15 cellular contexts compared by ENCODE assay signal in the genomic region with DNA sequence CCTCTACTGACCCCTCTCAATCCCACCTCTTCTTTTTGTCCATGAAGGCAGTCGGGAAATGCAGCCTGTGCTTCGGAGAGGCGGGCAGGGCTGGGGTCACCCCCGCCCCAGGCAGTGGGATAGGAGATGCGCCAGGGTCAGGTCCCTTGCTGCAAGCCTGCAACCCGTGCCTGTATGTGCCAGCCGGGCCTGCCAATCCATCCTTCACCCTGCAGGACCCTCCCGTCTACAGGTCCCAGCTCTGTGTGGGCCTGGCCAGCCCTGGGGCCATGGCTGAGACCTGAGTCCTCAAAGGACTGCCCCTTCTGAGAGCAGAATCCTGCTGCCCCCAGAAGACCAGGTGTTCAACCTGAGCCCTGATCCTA. TPM values are rescaled to one million over a fixed set of nuclear protein-coding genes. Genes with fewer than 3 reads are reported as not detected.
"Had no signal": no experiment of that assay in that cellular context is flagged by ENCODE, and none has a peak within 500 bp of the region (broad histone marks: within the 10 kb centered on the region; RNA-seq: fewer than 3 reads in every experiment).

No MANE protein-coding gene starts in this region.

- H3K27me3 Mint-ChIP-seq: activated CD8-positive, alpha-beta memory T cell treated with anti-CD3 and anti-CD28 coated beads, Interleukin-2, amount 10 ng/mL, durations not matched to agents 7 days and 5 days; T-cell had no signal

- H3K4me1 Mint-ChIP-seq: activated CD8-positive, alpha-beta memory T cell treated with anti-CD3 and anti-CD28 coated beads, Interleukin-2, amount 10 ng/mL, durations not matched to agents 7 days and 5 days; T-cell had no signal

- H3K27ac Mint-ChIP-seq: activated CD8-positive, alpha-beta memory T cell treated with anti-CD3 and anti-CD28 coated beads, Interleukin-2, amount 10 ng/mL, durations not matched to agents 7 days and 5 days; activated naive CD4-positive, alpha-beta T cell treated with anti-CD3 and anti-CD28 coated beads, Interleukin-2, amount 50 U/mL, for 72 hours; mesothelial cell of epicardium; T-cell had no signal

- DNase-seq: activated CD4-positive, CD25-positive, alpha-beta regulatory T cell treated with anti-CD3 and anti-CD28 coated beads, Interleukin-2, amount 50 U/mL, for 72 hours; activated effector memory CD4-positive, alpha-beta T cell treated with anti-CD3 and anti-CD28 coated beads, Interleukin-2, amount 50 U/mL, for 16 hours; activated T-cell treated with anti-CD3 and anti-CD28 coated beads, Interleukin-2, amount 50 U/mL, for 4 hours; hippocampal formation; stimulated activated CD4-positive, alpha-beta T cell treated with anti-CD3 and anti-CD28 coated beads, Interleukin-4, amount 100 ng/mL, for 24 hours; stimulated activated naive CD8-positive, alpha-beta T cell treated with anti-CD3 and anti-CD28 coated beads, Interleukin-15, Interleukin-2, amounts not matched to agents 100 U/mL and 50 U/mL, for 24 hours; T-helper 9 cell had no signal

- H3K4me3 Mint-ChIP-seq: activated CD8-positive, alpha-beta memory T cell treated with anti-CD3 and anti-CD28 coated beads, Interleukin-2, amount 10 ng/mL, durations not matched to agents 7 days and 5 days; activated T-cell treated with anti-CD3 and anti-CD28 coated beads, Interleukin-2, amount 50 U/mL, for 4 hours; mesothelial cell of epicardium; neural progenitor cell; T-cell had no signal

- ATAC-seq: activated CD8-positive, alpha-beta memory T cell treated with anti-CD3 and anti-CD28 coated beads, Interleukin-2, amount 10 ng/mL, durations not matched to agents 7 days and 5 days; activated naive CD4-positive, alpha-beta T cell treated with anti-CD3 and anti-CD28 coated beads, Interleukin-2, amount 50 U/mL, for 72 hours; activated T-cell treated with anti-CD3 and anti-CD28 coated beads, Interleukin-2, amount 50 U/mL, for 4 hours; stimulated activated naive CD8-positive, alpha-beta T cell treated with anti-CD3 and anti-CD28 coated beads, Interleukin-15, Interleukin-2, amounts not matched to agents 100 U/mL and 50 U/mL, for 24 hours; T-cell had no signal

- H3K36me3 Mint-ChIP-seq: activated CD8-positive, alpha-beta memory T cell treated with anti-CD3 and anti-CD28 coated beads, Interleukin-2, amount 10 ng/mL, durations not matched to agents 7 days and 5 days; activated naive CD4-positive, alpha-beta T cell treated with anti-CD3 and anti-CD28 coated beads, Interleukin-2, amount 50 U/mL, for 72 hours; neural progenitor cell; T-cell had no signal

- H3K9me3 Mint-ChIP-seq: activated naive CD4-positive, alpha-beta T cell treated with anti-CD3 and anti-CD28 coated beads, Interleukin-2, amount 50 U/mL, for 72 hours; activated T-cell treated with anti-CD3 and anti-CD28 coated beads, Interleukin-2, amount 50 U/mL, for 4 hours; T-cell had no signal

RNA-seq across cellular contexts. Expression of a gene that starts 10.9 kb away (rescaled TPM):
- total RNA-seq: cardiac muscle cell, myocyte, renal cortical epithelial cell had no signal

RNA-seq across cellular contexts. Expression of a gene that starts 42.3 kb away (rescaled TPM):
- total RNA-seq: myocyte had no signal

RNA-seq across cellular contexts. Expression of a gene that starts 42.4 kb away (rescaled TPM):
- total RNA-seq: myocyte, renal cortical epithelial cell had no signal
